ENCODE assay signal across 8 cellular contexts in the genomic region with DNA sequence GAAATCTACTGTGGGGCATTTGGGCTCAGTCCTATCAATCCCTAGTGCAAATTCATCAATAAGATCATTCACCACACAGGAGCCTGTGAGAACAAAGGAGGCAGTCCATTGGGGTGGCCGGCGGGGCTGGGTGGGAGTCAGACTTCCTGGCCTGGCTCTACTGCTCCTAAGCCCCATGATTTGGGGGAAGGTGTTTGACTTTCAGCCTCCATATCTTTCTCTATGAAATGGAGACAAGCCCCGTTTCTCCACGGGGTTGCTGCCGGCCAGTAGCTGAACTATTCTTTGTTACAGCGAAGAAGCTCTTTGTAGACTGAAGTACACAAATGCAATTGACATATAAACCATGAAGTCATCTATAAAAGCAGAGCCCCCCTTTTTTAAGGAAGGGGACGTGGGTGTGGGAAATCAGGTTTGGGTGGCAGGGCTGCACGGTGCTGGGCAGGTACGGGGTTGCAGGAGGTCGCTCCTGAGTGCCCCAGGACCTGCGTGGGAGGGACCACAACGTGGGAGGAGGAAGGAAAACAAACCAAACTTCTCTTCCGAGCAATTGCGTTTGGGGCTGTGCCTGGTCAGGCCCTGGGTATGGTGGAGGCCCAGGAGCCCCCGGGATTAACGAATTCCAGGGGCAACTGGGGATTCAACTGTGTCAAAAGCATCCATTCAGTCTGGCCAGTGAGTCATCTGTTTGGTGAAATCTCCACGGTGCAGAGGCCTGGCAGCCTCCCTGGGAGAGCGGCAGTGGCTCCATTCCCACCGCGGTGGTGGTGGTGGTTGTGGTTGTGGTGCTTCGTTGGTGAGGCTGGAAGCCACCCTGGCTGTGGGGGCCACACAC. TPM values are rescaled to one million over a fixed set of nuclear protein-coding genes. Genes with fewer than 3 reads are reported as not detected.
DNase-seq lines count a peak whose midpoint lies in the region; ATAC-seq, FAIRE-seq and TF ChIP-seq lines count a peak whose summit lies in the region.

No MANE protein-coding gene starts in this region.

- CTCF ChIA-PET in activated CD8-positive, alpha-beta memory T cell treated with anti-CD3 and anti-CD28 coated beads, Interleukin-2, amount 10 ng/mL, durations not matched to agents 7 days and 5 days (lab: Charles Lee), result interaction anchor here (1.6 kb wide), 1 partner anchor 35 kb away, joined by 4 read pairs; no protein-coding TSS in a partner anchor

- no peaks in the 10 kb centered on the region for H3K27me3 Mint-ChIP-seq in activated CD8-positive, alpha-beta memory T cell treated with anti-CD3 and anti-CD28 coated beads, Interleukin-2, amount 10 ng/mL, durations not matched to agents 7 days and 5 days

- H3K27me3 ChIP-seq in BE2C, result no peaks in the 10 kb centered on the region

- DNase-seq in HTR-8/SVneo (ENCODE audit: insufficient read length, low spot score), result peak; percentile 22
- DNase-seq in activated CD8-positive, alpha-beta memory T cell treated with anti-CD3 and anti-CD28 coated beads, Interleukin-2, amount 10 ng/mL, durations not matched to agents 7 days and 5 days, result peak; percentile 65
- DNase-seq in fibroblast of the aortic adventitia (ENCODE audit: low read depth), result peak; percentile 29
- peak; percentile 45 to 47 for DNase-seq in stimulated activated CD8-positive, alpha-beta memory T cell treated with anti-CD3 and anti-CD28 coated beads, Interleukin-15, amount 100 ng/mL, for 48 hours (ENCODE audit: low read depth in 2 of 2)
- no peak for DNase-seq in BE2C
- no peak for DNase-seq in NCI-H526 treated with DMSO at 0.1 percent for 48 hours (lab: John Stamatoyannopoulos, UW)

- no peaks in the 10 kb centered on the region for H3K36me3 ChIP-seq in BE2C

- H3K4me3 ChIP-seq in fibroblast of the aortic adventitia (ENCODE audit: low read depth, low read length), result no peak overlapping the region
- H3K4me3 ChIP-seq in BE2C (ENCODE audit: low read depth, low read length), result no peak overlapping the region

- TF ChIP-seq CTCF in fibroblast of the aortic adventitia (IDR thresholded peaks at IDR 0.05; ENCODE audit: insufficient read depth, low read length) (no peak), BE2C (IDR thresholded peaks at IDR 0.05; ENCODE audit: low read depth, low read length) (no peak)

- H3K4me3 Mint-ChIP-seq in activated CD8-positive, alpha-beta memory T cell treated with anti-CD3 and anti-CD28 coated beads, Interleukin-2, amount 10 ng/mL, durations not matched to agents 7 days and 5 days, result no peak overlapping the region

- H3K9me3 Mint-ChIP-seq in activated CD8-positive, alpha-beta memory T cell treated with anti-CD3 and anti-CD28 coated beads, Interleukin-2, amount 10 ng/mL, durations not matched to agents 7 days and 5 days (ENCODE audit: low read depth), result no peaks in the 10 kb centered on the region

- peaks cover 29% of the 10 kb centered on the region for H3K4me1 Mint-ChIP-seq in activated CD8-positive, alpha-beta memory T cell treated with anti-CD3 and anti-CD28 coated beads, Interleukin-2, amount 10 ng/mL, durations not matched to agents 7 days and 5 days

- no peaks in the 10 kb centered on the region for H3K36me3 Mint-ChIP-seq in activated CD8-positive, alpha-beta memory T cell treated with anti-CD3 and anti-CD28 coated beads, Interleukin-2, amount 10 ng/mL, durations not matched to agents 7 days and 5 days

- FAIRE-seq in HTR-8/SVneo (lab: Jason Lieb, UNC), result no peak

- H3K9me3 ChIP-seq in BE2C, result no peaks in the 10 kb centered on the region

- H3K27ac Mint-ChIP-seq in activated CD8-positive, alpha-beta memory T cell treated with anti-CD3 and anti-CD28 coated beads, Interleukin-2, amount 10 ng/mL, durations not matched to agents 7 days and 5 days, result peak overlapping the region; percentile 68

- H3K4me1 ChIP-seq in BE2C, result no peaks in the 10 kb centered on the region

- ATAC-seq in activated CD8-positive, alpha-beta memory T cell treated with anti-CD3 and anti-CD28 coated beads, Interleukin-2, amount 10 ng/mL, durations not matched to agents 7 days and 5 days, result peak; percentile 32
- no peak for ATAC-seq in GM19455 (IDR thresholded peaks at IDR 0.05; ENCODE audit: unreplicated experiment)
- ATAC-seq in HG03571 (IDR thresholded peaks at IDR 0.05; ENCODE audit: unreplicated experiment), result no peak

RNA-seq across cellular contexts. Expression of gene FBLN7, which starts 18.2 kb away (rescaled TPM):
- total RNA-seq in activated CD8-positive, alpha-beta memory T cell treated with anti-CD3 and anti-CD28 coated beads, Interleukin-2, amount 10 ng/mL, durations not matched to agents 7 days and 5 days, result under 1 TPM; 0.26 to 0.63 TPM
- total RNA-seq in fibroblast of the aortic adventitia (ENCODE audit: low replicate concordance), result 3.2 and 7.8 TPM in 2 replicates
- polyA plus RNA-seq in BE2C (2012; ENCODE audit: insufficient read depth, insufficient read length, low read depth), result not detected

Comparison
In these comparisons a context has a peak if more than half of its experiments do, and no peak if none do; other contexts are left out.
1. DNase-seq: peak in HTR-8/SVneo (single experiment), activated CD8-positive, alpha-beta memory T cell treated with anti-CD3 and anti-CD28 coated beads, Interleukin-2, amount 10 ng/mL, durations not matched to agents 7 days and 5 days (single experiment), fibroblast of the aortic adventitia (single experiment) and stimulated activated CD8-positive, alpha-beta memory T cell treated with anti-CD3 and anti-CD28 coated beads, Interleukin-15, amount 100 ng/mL, for 48 hours (2 of 2); none in BE2C (single experiment) and NCI-H526 treated with DMSO at 0.1 percent for 48 hours (single experiment).